Comparison of ENCODE assay signal across 8 cellular contexts in the genomic region with DNA sequence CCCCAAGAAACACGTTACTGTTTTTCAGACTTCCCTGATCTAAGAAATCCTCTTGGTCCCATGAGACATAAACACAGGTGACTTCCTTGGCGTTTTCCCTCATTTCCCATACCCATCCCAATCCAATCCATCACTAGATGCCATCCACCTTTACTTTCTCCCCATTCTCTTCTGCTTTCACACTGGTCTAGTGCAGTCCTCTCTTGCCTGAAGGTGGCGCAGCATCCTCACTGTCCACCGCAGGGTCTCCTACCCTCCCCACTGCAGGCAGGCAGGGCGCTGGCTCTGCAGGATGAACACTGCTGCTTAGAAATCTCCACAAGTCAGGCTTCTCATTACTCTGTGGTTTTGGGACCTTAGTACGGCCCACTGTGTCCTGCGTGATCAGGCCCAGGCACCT. TPM values are rescaled to one million over a fixed set of nuclear protein-coding genes. Genes with fewer than 3 reads are reported as not detected.
DNase-seq lines count a peak whose midpoint lies in the region; ATAC-seq and TF ChIP-seq lines count a peak whose summit lies in the region.

No MANE protein-coding gene starts in this region.

- no peak overlapping the region for H3K4me3 ChIP-seq in right cardiac atrium (ENCODE audit: low read length)

- no peaks in the 10 kb centered on the region for H3K9me3 Mint-ChIP-seq in Calu3 (ENCODE audit: low read depth, unreplicated experiment)

- no peak for TF ChIP-seq CTCF in Calu3 (IDR thresholded peaks at IDR 0.05; ENCODE audit: unreplicated experiment)

- H3K36me3 Mint-ChIP-seq in Calu3 (ENCODE audit: insufficient read depth, unreplicated experiment) = peaks cover 16% of the 10 kb centered on the region

- H3K4me3 Mint-ChIP-seq in Calu3 (ENCODE audit: low read depth, unreplicated experiment) = no peak overlapping the region

- H3K4me1 Mint-ChIP-seq in Calu3 (ENCODE audit: low read depth, unreplicated experiment) = peaks cover 78% of the 10 kb centered on the region

- H3K27me3 ChIP-seq in right cardiac atrium (ENCODE audit: control insufficient read depth, insufficient read depth) = no peaks in the 10 kb centered on the region

- H3K4me1 ChIP-seq in right cardiac atrium (ENCODE audit: control insufficient read depth, insufficient read depth, low read length) = peaks cover 31% of the 10 kb centered on the region

- intact Hi-C loops in Calu3 (cut with micrococcal nuclease; ENCODE audit: unreplicated experiment) = no loop called here
- intact Hi-C loops in right cardiac atrium (cut with DNase I) = loop anchor here in 1 of 4 donors (10.0 kb wide), 1 partner anchor 59 kb away; the partner anchor contains the start of gene RAB7A

- no peaks in the 10 kb centered on the region for H3K27me3 Mint-ChIP-seq in Calu3 (ENCODE audit: unreplicated experiment)

- no peaks in the 10 kb centered on the region for H3K9me3 ChIP-seq in right cardiac atrium (ENCODE audit: control insufficient read depth, low read length)

- CTCF ChIA-PET in Calu3 (lab: Charles Lee) = interaction anchor here (1.0 kb wide), 1 partner anchor 104 kb away, joined by 3 read pairs; no protein-coding TSS in a partner anchor

- H3K27ac ChIP-seq in right cardiac atrium (ENCODE audit: low read length) = peak overlapping the region; percentile 68

- H3K27ac Mint-ChIP-seq in Calu3 (ENCODE audit: unreplicated experiment) = no peak overlapping the region

- 57% methylated on average over 7 of the region's 7 CpGs for WGBS in right cardiac atrium

- ATAC-seq in right cardiac atrium (peak; percentile 68 to 80), GM18502 (IDR thresholded peaks at IDR 0.05; ENCODE audit: poor library complexity, unreplicated experiment) (no peak)

- BruUV-seq in Calu3 (replicated peaks; lab: Mats Ljungman, UMichigan) = no TSS peak

- peak; percentile 28 for DNase-seq in Calu3
- DNase-seq in NCI-H82 treated with DMSO at 0.1 percent for 48 hours (lab: John Stamatoyannopoulos, UW; ENCODE audit: unreplicated experiment) = peak; percentile 58
- peak; percentile 73 for DNase-seq in activated naive CD4-positive, alpha-beta T cell treated with anti-CD3 and anti-CD28 coated beads, Interleukin-2, amount 50 U/mL, for 16 hours
- DNase-seq in right cardiac atrium = peak; percentile 31 to 79 (median 79)
- peak; percentile 67 for DNase-seq in stimulated activated CD4-positive, alpha-beta T cell treated with anti-CD3 and anti-CD28 coated beads, Interleukin-4, amount 100 ng/mL, for 1 hour
- DNase-seq in OCI-M2 (lab: John Stamatoyannopoulos, UW; ENCODE audit: unreplicated experiment) = no peak
- DNase-seq in amniotic stem cell (lab: John Stamatoyannopoulos, UW) = no peak

RNA-seq across cellular contexts. Expression of gene RAB7A, which starts 58.2 kb away (rescaled TPM):
- 491 and 522 TPM in 2 replicates for total RNA-seq in Calu3 (2022)
- 100 to 1,000 TPM; 228 to 242 (median 238) TPM for total RNA-seq in right cardiac atrium
- 192 TPM for polyA plus RNA-seq in right cardiac atrium

Comparison
In these comparisons a context has a peak if more than half of its experiments do, and no peak if none do; other contexts are left out.
1. DNase-seq: peak in Calu3 (single experiment), NCI-H82 treated with DMSO at 0.1 percent for 48 hours (single experiment), activated naive CD4-positive, alpha-beta T cell treated with anti-CD3 and anti-CD28 coated beads, Interleukin-2, amount 50 U/mL, for 16 hours (single experiment), right cardiac atrium (3 of 3) and stimulated activated CD4-positive, alpha-beta T cell treated with anti-CD3 and anti-CD28 coated beads, Interleukin-4, amount 100 ng/mL, for 1 hour (single experiment); none in OCI-M2 (single experiment) and amniotic stem cell (single experiment).